Comparison of ENCODE assay signal across 24 cellular contexts in genomic region chr3:134132961-134133360, GRCh38.
"Had no signal": no experiment of that assay in that cellular context is flagged by ENCODE, and none has a peak within 500 bp of the region (broad histone marks: within the 10 kb centered on the region; RNA-seq: fewer than 3 reads in every experiment).

No MANE protein-coding gene starts in this region.

- H3K36me3 ChIP-seq: thyroid gland had no signal

- H3K27me3 ChIP-seq: dorsolateral prefrontal cortex, gastroesophageal sphincter, heart left ventricle, thyroid gland had no signal

- ATAC-seq: activated T-cell treated with anti-CD3 and anti-CD28 coated beads, Interleukin-2, amount 50 U/mL, for 72 hours; gastroesophageal sphincter; heart left ventricle had no signal

- DNase-seq: activated CD4-positive, alpha-beta T cell treated with anti-CD3 and anti-CD28 coated beads, Interleukin-2, amount 50 U/mL, for 4 hours; activated effector memory CD4-positive, alpha-beta T cell treated with anti-CD3 and anti-CD28 coated beads, Interleukin-2, amount 50 U/mL, for 16 hours; activated T-cell treated with anti-CD3 and anti-CD28 coated beads, Interleukin-2, amount 50 U/mL, for 72 hours; amygdala; caudate nucleus; dorsolateral prefrontal cortex; endodermal cell; heart left ventricle; kidney glomerular epithelial cell; left ventricle myocardium inferior; mammary epithelial cell; nephron progenitor cell; nucleus accumbens; stimulated activated CD4-positive, alpha-beta T cell treated with anti-CD3 and anti-CD28 coated beads, Interleukin-12 subunit alpha, Interleukin-12 subunit beta, amount 100 ng/mL, for 4 hours; stimulated activated CD4-positive, alpha-beta T cell treated with anti-CD3 and anti-CD28 coated beads, Interleukin-1b, Interleukin-23, amount 100 ng/mL, for 48 hours; stimulated activated naive CD4-positive, alpha-beta T cell treated with Interleukin-2 at 50 U/mL for 16 hours; T-helper 2 cell; thyroid gland had no signal

- H3K4me3 Mint-ChIP-seq: activated naive CD8-positive, alpha-beta T cell; activated T-cell treated with anti-CD3 and anti-CD28 coated beads, Interleukin-2, amount 50 U/mL, for 72 hours; endodermal cell; nephron progenitor cell had no signal

- H3K27ac ChIP-seq: dorsolateral prefrontal cortex, epithelial cell of prostate, gastroesophageal sphincter, heart left ventricle, left ventricle myocardium inferior, thyroid gland had no signal

- H3K27me3 Mint-ChIP-seq: activated naive CD8-positive, alpha-beta T cell had no signal

- H3K4me3 ChIP-seq: dorsolateral prefrontal cortex, gastroesophageal sphincter, heart left ventricle, left ventricle myocardium inferior, thyroid gland had no signal

- FAIRE-seq: colon, TTC549, urothelium cell line had no signal

- H3K9me3 ChIP-seq: gastroesophageal sphincter, thyroid gland had no signal

- H3K27ac Mint-ChIP-seq: activated naive CD8-positive, alpha-beta T cell; activated T-cell treated with anti-CD3 and anti-CD28 coated beads, Interleukin-2, amount 50 U/mL, for 72 hours; endodermal cell; nephron progenitor cell had no signal

- H3K4me1 ChIP-seq: gastroesophageal sphincter, heart left ventricle, left ventricle myocardium inferior, thyroid gland had no signal

- H3K4me1 Mint-ChIP-seq: endodermal cell, nephron progenitor cell had no signal
